ENCODE assay signal across 1 cellular context in genomic region chr5:65625743-65626142, GRCh38.
TF ChIP-seq lines count a peak whose summit lies in the region.

No MANE protein-coding gene starts in this region.

TF ChIP-seq in GM12878, 131 proteins besides CTCF, POLR2A, EP300 and RAD21:
- TF ChIP-seq YY1 (IDR thresholded peaks at IDR 0.05; ENCODE audit: low read depth, low read length) (0 out of 2 replicates have a peak, but pooled peaks have one; percentile 17), POLR2AphosphoS2 (IDR thresholded peaks at IDR 0.05; ENCODE audit: low read depth, low read length) (no peak)
